31 cellular contexts compared by ENCODE assay signal in the genomic region with DNA sequence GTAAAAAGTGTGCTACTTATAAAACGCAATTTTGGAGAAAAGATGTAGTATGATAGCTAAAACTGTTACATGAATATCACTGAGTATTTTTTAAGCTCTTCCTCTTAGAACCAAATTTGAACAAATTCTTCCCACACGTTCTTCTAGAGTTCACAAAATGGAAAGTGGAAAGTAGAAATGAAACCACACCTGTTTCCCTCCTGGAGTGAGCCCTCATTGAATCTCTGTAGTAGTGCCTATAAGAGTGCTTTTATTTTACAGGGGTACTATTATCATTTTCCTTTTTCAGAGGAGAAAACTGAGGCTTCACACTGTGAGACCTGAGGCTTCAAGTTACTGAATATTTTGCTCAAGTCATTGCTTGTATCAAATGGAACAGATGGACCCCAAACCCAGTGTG.
"Had no signal": no experiment of that assay in that cellular context is flagged by ENCODE, and none has a peak within 500 bp of the region (broad histone marks: within the 10 kb centered on the region; RNA-seq: fewer than 3 reads in every experiment).

No MANE protein-coding gene starts in this region.

- DNase-seq: activated CD4-positive, alpha-beta memory T cell treated with anti-CD3 and anti-CD28 coated beads, Interleukin-2, amount 10 ng/mL, durations not matched to agents 7 days and 5 days; activated CD4-positive, alpha-beta T cell treated with anti-CD3 and anti-CD28 coated beads for 1 hour; activated CD4-positive, alpha-beta T cell treated with anti-CD3 and anti-CD28 coated beads, Interleukin-2, amount 10 ng/mL, durations not matched to agents 7 days and 5 days; activated CD8-positive, alpha-beta memory T cell treated with anti-CD3 and anti-CD28 coated beads, Interleukin-2, amount 50 U/mL, for 48 hours; activated gamma-delta T cell treated with Interleukin-2 at 50 U/mL for 16 hours; activated naive CD4-positive, alpha-beta T cell treated with anti-CD3 and anti-CD28 coated beads, Interleukin-2, amount 50 U/mL, for 16 hours; activated T-cell treated with anti-CD3 and anti-CD28 coated beads, Interleukin-2, amount 50 U/mL, for 24 hours; amniotic stem cell; central memory CD4-positive, alpha-beta T cell; endodermal cell; foreskin melanocyte; glutamatergic neuron; left cardiac atrium; left ventricle myocardium superior; naive B cell; ovary; retina; stimulated activated CD4-positive, alpha-beta T cell treated with anti-CD3 and anti-CD28 coated beads, Interleukin-12 subunit alpha, Interleukin-12 subunit beta, amount 100 ng/mL, for 4 hours; stimulated activated CD4-positive, alpha-beta T cell treated with anti-CD3 and anti-CD28 coated beads, Interleukin-4, amount 100 ng/mL, for 1 hour; stimulated activated naive CD8-positive, alpha-beta T cell treated with anti-CD3 and anti-CD28 coated beads, Interleukin-15, Interleukin-2, amounts not matched to agents 100 U/mL and 50 U/mL, for 24 hours; trophoblast cell had no signal

- H3K27ac ChIP-seq: esophagus muscularis mucosa, ovary, skin epidermis, thoracic aorta had no signal

- H3K4me3 ChIP-seq: esophagus muscularis mucosa, ovary, skin epidermis, thoracic aorta had no signal

- H3K36me3 ChIP-seq: esophagus muscularis mucosa, ovary, thoracic aorta had no signal

- H3K9me3 ChIP-seq: esophagus muscularis mucosa, ovary, thoracic aorta had no signal

- FAIRE-seq: astrocyte, keratinocyte, urothelium cell line had no signal

- H3K9me3 Mint-ChIP-seq: endodermal cell, mesothelial cell of epicardium had no signal

- H3K27me3 ChIP-seq: esophagus muscularis mucosa, ovary had no signal

- H3K4me1 ChIP-seq: esophagus muscularis mucosa had no signal

- H3K27ac Mint-ChIP-seq: activated CD4-positive, alpha-beta memory T cell treated with anti-CD3 and anti-CD28 coated beads, Interleukin-2, amount 10 ng/mL, durations not matched to agents 7 days and 5 days; activated CD4-positive, alpha-beta T cell treated with anti-CD3 and anti-CD28 coated beads, Interleukin-2, amount 10 ng/mL, durations not matched to agents 7 days and 5 days; activated T-cell treated with anti-CD3 and anti-CD28 coated beads, Interleukin-2, amount 50 U/mL, for 24 hours; endodermal cell; mesothelial cell of epicardium; naive B cell; progenitor cell of endocrine pancreas; WTC11 had no signal

- H3K36me3 Mint-ChIP-seq: mesothelial cell of epicardium, naive B cell, WTC11 had no signal

- H3K27me3 Mint-ChIP-seq: activated CD4-positive, alpha-beta memory T cell treated with anti-CD3 and anti-CD28 coated beads, Interleukin-2, amount 10 ng/mL, durations not matched to agents 7 days and 5 days; activated CD4-positive, alpha-beta T cell treated with anti-CD3 and anti-CD28 coated beads, Interleukin-2, amount 10 ng/mL, durations not matched to agents 7 days and 5 days; activated T-cell treated with anti-CD3 and anti-CD28 coated beads, Interleukin-2, amount 50 U/mL, for 24 hours; naive B cell; progenitor cell of endocrine pancreas had no signal

- ATAC-seq: left cardiac atrium; left ventricle myocardium superior; sciatic nerve; stimulated activated naive CD8-positive, alpha-beta T cell treated with anti-CD3 and anti-CD28 coated beads, Interleukin-15, Interleukin-2, amounts not matched to agents 100 U/mL and 50 U/mL, for 24 hours had no signal

- H3K4me3 Mint-ChIP-seq: activated CD4-positive, alpha-beta memory T cell treated with anti-CD3 and anti-CD28 coated beads, Interleukin-2, amount 10 ng/mL, durations not matched to agents 7 days and 5 days; activated CD4-positive, alpha-beta T cell treated with anti-CD3 and anti-CD28 coated beads, Interleukin-2, amount 10 ng/mL, durations not matched to agents 7 days and 5 days; activated T-cell treated with anti-CD3 and anti-CD28 coated beads, Interleukin-2, amount 50 U/mL, for 24 hours; endodermal cell; mesothelial cell of epicardium; naive B cell; WTC11 had no signal

- H3K4me1 Mint-ChIP-seq: activated CD4-positive, alpha-beta memory T cell treated with anti-CD3 and anti-CD28 coated beads, Interleukin-2, amount 10 ng/mL, durations not matched to agents 7 days and 5 days; activated CD4-positive, alpha-beta T cell treated with anti-CD3 and anti-CD28 coated beads, Interleukin-2, amount 10 ng/mL, durations not matched to agents 7 days and 5 days; endodermal cell; mesothelial cell of epicardium; naive B cell had no signal
